Comparison of ENCODE assay signal across 8 cellular contexts in genomic region chr7:152675761-152676636, GRCh38. TPM values are rescaled to one million over a fixed set of nuclear protein-coding genes. Genes with fewer than 3 reads are reported as not detected.
DNase-seq lines count a peak whose midpoint lies in the region; ATAC-seq lines count a peak whose summit lies in the region.

Gene XRCC2 (minus strand): TSS chr7:152676141. CDS start chr7:152676079, 62 bp downstream.

- CTCF ChIA-PET in activated CD8-positive, alpha-beta memory T cell treated with anti-CD3 and anti-CD28 coated beads for 36 hours (lab: Charles Lee) = interaction anchor here (0.6 kb wide), 1 partner anchor 171 kb away, joined by 4 read pairs; no protein-coding TSS in a partner anchor

- WGBS in mesenchymal stem cell = 5% methylated on average over 44 of the region's 62 CpGs

- peak within 1 kb of the TSS; percentile 48 for H2AFZ ChIP-seq in mesenchymal stem cell (ENCODE audit: low read depth, low read length)

- no peak within 1 kb of the TSS for H2AK5ac ChIP-seq in mesenchymal stem cell (ENCODE audit: low read length, severe bottlenecking)

- peak within 1 kb of the TSS; percentile 97 for H3K4me2 ChIP-seq in mesenchymal stem cell (ENCODE audit: low read length, poor library complexity, severe bottlenecking)

- H3K27ac ChIP-seq in mesenchymal stem cell (ENCODE audit: low read length, poor library complexity, severe bottlenecking) = peak within 1 kb of the TSS; percentile 62

- POLR2A ChIA-PET in activated CD8-positive, alpha-beta memory T cell treated with anti-CD3 and anti-CD28 coated beads for 36 hours (lab: Charles Lee) = interaction anchor here (0.7 kb wide), 1 partner anchor 68 kb away, joined by 3 read pairs; no protein-coding TSS in a partner anchor

- H3K36me3 ChIP-seq in mesenchymal stem cell (ENCODE audit: control insufficient read depth in 1 of 2, insufficient read depth in 2 of 2, low read depth in 1 of 2, low read length in 2 of 2) = no peaks in the 10 kb centered on the region

- H3K9me3 ChIP-seq in mesenchymal stem cell (ENCODE audit: control insufficient read depth, low read length) = no peaks in the 10 kb centered on the region

- H3K4ac ChIP-seq in mesenchymal stem cell (ENCODE audit: low read depth in 1 of 2, low read length in 2 of 2) = no peak within 1 kb of the TSS

- H2BK5ac ChIP-seq in mesenchymal stem cell (ENCODE audit: low read depth, low read length, poor library complexity, severe bottlenecking) = peak within 1 kb of the TSS; percentile 8

- H3K23ac ChIP-seq in mesenchymal stem cell (ENCODE audit: low read length in 2 of 2) = no peak within 1 kb of the TSS

- peak within 1 kb of the TSS; percentile 64 for H2BK120ac ChIP-seq in mesenchymal stem cell (ENCODE audit: low read depth, low read length)

- H4K8ac ChIP-seq in mesenchymal stem cell (ENCODE audit: low read length) = peak within 1 kb of the TSS; percentile 54

- peak within 1 kb of the TSS; percentile 81 to 85 for H3K27ac Mint-ChIP-seq in effector memory CD8-positive, alpha-beta T cell

- H3K4me1 ChIP-seq in mesenchymal stem cell (ENCODE audit: control insufficient read depth, insufficient read depth, low read depth, low read length) = peaks cover 5% of the 10 kb centered on the region

- H4K91ac ChIP-seq in mesenchymal stem cell (ENCODE audit: low read length) = no peak within 1 kb of the TSS

- H3K36me3 Mint-ChIP-seq in effector memory CD8-positive, alpha-beta T cell (ENCODE audit: insufficient read depth) = peaks cover 12% of the 10 kb centered on the region

- no peaks in the 10 kb centered on the region for H3K27me3 ChIP-seq in mesenchymal stem cell (ENCODE audit: control insufficient read depth in 1 of 2, insufficient read depth in 1 of 2, low read length in 2 of 2)

- H3K18ac ChIP-seq in mesenchymal stem cell (ENCODE audit: low read depth in 1 of 2, low read length in 2 of 2) = no peak within 1 kb of the TSS

- peak within 1 kb of the TSS; percentile 95 for H3K9ac ChIP-seq in mesenchymal stem cell (ENCODE audit: low read length)

- ATAC-seq in GM21367 (IDR thresholded peaks at IDR 0.05; ENCODE audit: unreplicated experiment) = peak; percentile 85
- ATAC-seq in effector memory CD8-positive, alpha-beta T cell (replicated peaks) = peak; percentile 92

- peaks cover 8 to 11% of the 10 kb centered on the region in 2 donors for H3K4me1 Mint-ChIP-seq in effector memory CD8-positive, alpha-beta T cell (ENCODE audit: low read depth in 2 of 2)

- H2BK12ac ChIP-seq in mesenchymal stem cell (ENCODE audit: low read length in 2 of 2) = no peak within 1 kb of the TSS

- H3K9me3 Mint-ChIP-seq in effector memory CD8-positive, alpha-beta T cell = no peaks in the 10 kb centered on the region

- DNase-seq in COR-L47 (lab: John Stamatoyannopoulos, UW) = peak; percentile 93
- DNase-seq in HT1080 (ENCODE audit: low read depth) = peak; percentile 88
- peak; percentile 51 to 74 for DNase-seq in NOMO-1 (lab: John Stamatoyannopoulos, UW; ENCODE audit: unreplicated experiment in 2 of 2)
- DNase-seq in effector memory CD8-positive, alpha-beta T cell = peak; percentile 94 to 98 (median 96)
- DNase-seq in mesenchymal stem cell = peak; percentile 86
- peak; percentile 85 for DNase-seq in stimulated activated CD8-positive, alpha-beta memory T cell treated with anti-CD3 and anti-CD28 coated beads, Interleukin-12 subunit alpha, Interleukin-12 subunit beta, amount 100 ng/mL, for 24 hours (ENCODE audit: extremely low read depth)

- peak within 1 kb of the TSS; percentile 86 to 88 for H3K4me3 Mint-ChIP-seq in effector memory CD8-positive, alpha-beta T cell

- H3K27me3 Mint-ChIP-seq in effector memory CD8-positive, alpha-beta T cell = no peaks in the 10 kb centered on the region

- peak within 1 kb of the TSS; percentile 85 to 92 for H3K4me3 ChIP-seq in mesenchymal stem cell (ENCODE audit: insufficient read depth in 1 of 2, low read depth in 1 of 2, low read length in 2 of 2)

- no peak within 1 kb of the TSS for H2BK15ac ChIP-seq in mesenchymal stem cell (ENCODE audit: low read depth, poor library complexity, severe bottlenecking)

- peaks cover 8% of the 10 kb centered on the region for H3K79me1 ChIP-seq in mesenchymal stem cell (replicated peaks; ENCODE audit: low read length, poor library complexity, severe bottlenecking)

- H3K14ac ChIP-seq in mesenchymal stem cell (ENCODE audit: low read length in 2 of 2) = no peak within 1 kb of the TSS

RNA-seq across cellular contexts. Expression of gene XRCC2, which starts in this region (rescaled TPM):
- total RNA-seq in HT1080 (2014; rRNA removed; shearing (Covaris generic)) = 10.5 and 10.9 TPM in 2 replicates
- 6.3 and 8.1 TPM in 2 replicates for polyA plus RNA-seq in HT1080 (2015; cell fraction: cytosol; rRNA removed)
- polyA plus RNA-seq in HT1080 (2015; cell fraction: nucleus; rRNA removed) = 12.3 and 17.9 TPM in 2 replicates
- 10 to 100 TPM; 20.2 to 20.8 TPM for total RNA-seq in activated CD8-positive, alpha-beta memory T cell treated with anti-CD3 and anti-CD28 coated beads for 36 hours
- 1.2 TPM for polyA plus RNA-seq in mesenchymal stem cell (2013, experiment 1 of 2)
- 1.3 TPM for polyA plus RNA-seq in mesenchymal stem cell (2013, experiment 2 of 2)

Comparison
In these comparisons a context has a peak if more than half of its experiments do, and no peak if none do; other contexts are left out.
1. Peak in every context shown above with its lines: DNase-seq, ATAC-seq, H3K4me3 ChIP-seq and H3K27ac ChIP-seq.